In the genomic region with DNA sequence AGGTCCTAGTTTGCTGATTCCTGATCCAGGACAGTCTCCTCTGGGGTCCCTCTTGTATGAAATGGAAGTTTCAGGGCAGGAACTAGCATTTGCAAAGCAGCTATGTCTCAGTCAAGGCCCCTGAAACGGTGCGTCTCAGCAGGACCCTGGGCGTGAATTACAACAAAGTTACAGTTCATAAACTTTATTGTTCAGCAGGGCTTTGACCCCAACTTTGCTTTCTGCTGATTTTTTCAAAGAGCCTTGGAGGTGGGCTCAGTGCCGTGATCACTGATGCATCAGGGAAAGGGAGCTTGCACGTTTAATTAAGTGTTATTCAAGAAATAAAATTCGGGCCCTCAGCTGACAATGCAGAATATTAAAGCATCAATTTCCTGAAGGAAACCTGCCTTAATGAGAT, we compare ENCODE assay signal across 5 cellular contexts.
"Had no signal": no experiment of that assay in that cellular context is flagged by ENCODE, and none has a peak within 500 bp of the region (broad histone marks: within the 10 kb centered on the region; RNA-seq: fewer than 3 reads in every experiment).

No MANE protein-coding gene starts in this region.

- H3K4me3 Mint-ChIP-seq: IgD-negative memory B cell had no signal

- DNase-seq: IMR-90, KBM-7 had no signal

- ATAC-seq: HepG2, K562 had no signal

- H3K27ac Mint-ChIP-seq: IgD-negative memory B cell had no signal

- H3K4me1 Mint-ChIP-seq: IgD-negative memory B cell had no signal
